ENCODE assay signal across 30 cellular contexts in genomic region chr13:78133511-78133910, GRCh38.
"Had no signal": no experiment of that assay in that cellular context is flagged by ENCODE, and none has a peak within 500 bp of the region (broad histone marks: within the 10 kb centered on the region; RNA-seq: fewer than 3 reads in every experiment).

No MANE protein-coding gene starts in this region.

- ATAC-seq: left colon; left lung; lower lobe of right lung; naive thymus-derived CD8-positive, alpha-beta T cell; pancreas; right cardiac atrium; sciatic nerve; stimulated activated naive B cell treated with anti-CD40 and anti-IgM and Interleukin-4, amounts not matched to agents 10 μg/mL and 1 μg/mL and 100 μg/mL, for 72 hours; stimulated activated naive CD8-positive, alpha-beta T cell treated with anti-CD3 and anti-CD28 coated beads, Interleukin-15, Interleukin-2, amounts not matched to agents 100 U/mL and 50 U/mL, for 24 hours had no signal

- H3K4me3 ChIP-seq: left lung, lower lobe of right lung, pancreas, prostate gland, skin epidermis, stomach, testis, thyroid gland, transverse colon, upper lobe of left lung had no signal

- H3K9me3 Mint-ChIP-seq: immature natural killer cell; naive thymus-derived CD8-positive, alpha-beta T cell; nephron; neural crest cell; stimulated activated naive B cell treated with anti-CD40 and anti-IgM and Interleukin-4, amounts not matched to agents 10 μg/mL and 1 μg/mL and 100 μg/mL, for 72 hours had no signal

- DNase-seq: hypothalamus; immature natural killer cell; kidney; left colon; left lung; lower lobe of right lung; mammary epithelial cell; mesenchymal stem cell; naive thymus-derived CD8-positive, alpha-beta T cell; nucleus accumbens; pancreas; posterior cingulate gyrus; retina; right cardiac atrium; stimulated activated CD4-positive, alpha-beta T cell treated with anti-CD3 and anti-CD28 coated beads, Interleukin-12 subunit alpha, Interleukin-12 subunit beta, amount 100 ng/mL, for 4 hours; stimulated activated CD4-positive, alpha-beta T cell treated with anti-CD3 and anti-CD28 coated beads, Interleukin-15, amount 100 ng/mL, for 24 hours; stimulated activated CD4-positive, alpha-beta T cell treated with anti-CD3 and anti-CD28 coated beads, Interleukin-2, amount 100 ng/mL, for 24 hours; stimulated activated CD4-positive, alpha-beta T cell treated with anti-CD3 and anti-CD28 coated beads, Interleukin-4, amount 100 ng/mL, for 1 hour; stimulated activated naive B cell treated with anti-CD40 and anti-IgM and Interleukin-4, amounts not matched to agents 10 μg/mL and 1 μg/mL and 100 μg/mL, for 72 hours; stimulated activated naive CD8-positive, alpha-beta T cell treated with anti-CD3 and anti-CD28 coated beads, Interleukin-15, Interleukin-2, amounts not matched to agents 100 U/mL and 50 U/mL, for 24 hours; stomach; testis; thyroid gland; transverse colon; upper lobe of left lung had no signal

- H3K27ac Mint-ChIP-seq: immature natural killer cell; naive thymus-derived CD8-positive, alpha-beta T cell; nephron; stimulated activated naive B cell treated with anti-CD40 and anti-IgM and Interleukin-4, amounts not matched to agents 10 μg/mL and 1 μg/mL and 100 μg/mL, for 72 hours had no signal

- H3K4me3 Mint-ChIP-seq: immature natural killer cell; naive thymus-derived CD8-positive, alpha-beta T cell; nephron; neural crest cell; stimulated activated naive B cell treated with anti-CD40 and anti-IgM and Interleukin-4, amounts not matched to agents 10 μg/mL and 1 μg/mL and 100 μg/mL, for 72 hours had no signal

- H3K27me3 Mint-ChIP-seq: stimulated activated naive B cell treated with anti-CD40 and anti-IgM and Interleukin-4, amounts not matched to agents 10 μg/mL and 1 μg/mL and 100 μg/mL, for 72 hours had no signal

- H3K36me3 Mint-ChIP-seq: immature natural killer cell; naive thymus-derived CD8-positive, alpha-beta T cell; stimulated activated naive B cell treated with anti-CD40 and anti-IgM and Interleukin-4, amounts not matched to agents 10 μg/mL and 1 μg/mL and 100 μg/mL, for 72 hours had no signal

- H3K27ac ChIP-seq: left lung, lower lobe of right lung, pancreas, prostate gland, skin epidermis, stomach, testis, thyroid gland, transverse colon, upper lobe of left lung had no signal

- H3K4me1 ChIP-seq: left lung, pancreas, prostate gland, testis, thyroid gland, transverse colon had no signal

- H3K27me3 ChIP-seq: left lung, pancreas, testis, thyroid gland, upper lobe of left lung had no signal

- H3K36me3 ChIP-seq: left lung, lower lobe of right lung, pancreas, prostate gland, stomach, thyroid gland, transverse colon, upper lobe of left lung had no signal

- H3K9me3 ChIP-seq: left lung, lower lobe of right lung, pancreas, prostate gland, stomach, testis, thyroid gland, transverse colon, upper lobe of left lung had no signal
